14 cellular contexts compared by ENCODE assay signal in the genomic region with DNA sequence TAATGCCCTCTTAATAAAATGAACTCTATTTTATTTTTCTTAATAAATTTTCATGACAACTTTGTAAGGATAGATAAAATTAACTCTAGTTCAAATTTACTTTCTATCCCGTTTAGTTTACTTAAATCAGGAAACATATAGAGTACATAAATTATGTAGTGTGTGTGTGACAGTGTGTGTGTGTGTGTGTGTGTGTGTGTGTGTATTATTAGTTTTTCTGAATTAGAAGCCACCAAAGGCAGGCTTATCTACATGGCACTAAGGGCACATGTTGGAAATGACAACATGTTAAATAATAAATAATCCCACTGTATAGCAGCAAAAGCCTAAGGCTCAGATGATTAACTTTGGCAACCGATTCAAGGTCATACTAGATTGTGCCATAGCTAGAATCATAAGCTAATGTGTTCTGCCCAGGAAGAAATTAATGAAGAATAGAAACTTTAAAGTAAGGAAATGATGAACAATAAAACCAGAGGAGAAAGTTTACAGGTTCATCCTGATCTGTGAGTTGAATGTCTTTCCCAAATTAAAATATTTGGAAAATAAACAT. TPM values are rescaled to one million over a fixed set of nuclear protein-coding genes. Genes with fewer than 3 reads are reported as not detected.
DNase-seq lines count a peak whose midpoint lies in the region; ATAC-seq and TF ChIP-seq lines count a peak whose summit lies in the region.
"Had no signal": no experiment of that assay in that cellular context is flagged by ENCODE, and none has a peak within 500 bp of the region (broad histone marks: within the 10 kb centered on the region; RNA-seq: fewer than 3 reads in every experiment).

No MANE protein-coding gene starts in this region.

- peak overlapping the region; percentile 41 for H3K27ac Mint-ChIP-seq in activated naive CD8-positive, alpha-beta T cell
- H3K27ac Mint-ChIP-seq in activated naive CD8-positive, alpha-beta T cell treated with anti-CD3 and anti-CD28 coated beads for 36 hours, result no peak overlapping the region

- no peak for TF ChIP-seq CTCF in thyroid gland (IDR thresholded peaks at IDR 0.05)
- TF ChIP-seq CTCF in esophagus squamous epithelium (IDR thresholded peaks at IDR 0.05), result no peak
- no peak for TF ChIP-seq CTCF in tibial nerve (IDR thresholded peaks at IDR 0.05)

- no peak for DNase-seq in activated naive CD8-positive, alpha-beta T cell treated with anti-CD3 and anti-CD28 coated beads for 36 hours
- peak; percentile 20 for DNase-seq in SK-MEL-5 (ENCODE audit: low read depth, low spot score)
- peak; percentile 11 for DNase-seq in amniotic epithelial cell (ENCODE audit: low read depth)
- DNase-seq in thyroid gland, result no peak
- no peak for DNase-seq in esophagus squamous epithelium (lab: John Stamatoyannopoulos, UW)
- DNase-seq in tibial nerve (ENCODE audit: low spot score in 2 of 2), result no peak
- DNase-seq: AML-193; CD4-positive, CD25-positive, alpha-beta regulatory T cell; DMS53; HCEC 1CT had no signal

- H3K36me3 Mint-ChIP-seq in activated naive CD8-positive, alpha-beta T cell, result peaks cover 2% of the 10 kb centered on the region
- H3K36me3 Mint-ChIP-seq in activated naive CD8-positive, alpha-beta T cell treated with anti-CD3 and anti-CD28 coated beads for 36 hours, result no peaks in the 10 kb centered on the region
- H3K36me3 Mint-ChIP-seq: CD4-positive, CD25-positive, alpha-beta regulatory T cell had no signal

- H3K4me1 Mint-ChIP-seq in activated naive CD8-positive, alpha-beta T cell (ENCODE audit: low read depth), result peaks cover 5% of the 10 kb centered on the region
- H3K4me1 Mint-ChIP-seq in activated naive CD8-positive, alpha-beta T cell treated with anti-CD3 and anti-CD28 coated beads for 36 hours, result peaks cover 9% of the 10 kb centered on the region

- no peaks in the 10 kb centered on the region for H3K27me3 Mint-ChIP-seq in activated naive CD8-positive, alpha-beta T cell
- H3K27me3 Mint-ChIP-seq in activated naive CD8-positive, alpha-beta T cell treated with anti-CD3 and anti-CD28 coated beads for 36 hours, result no peaks in the 10 kb centered on the region
- H3K27me3 Mint-ChIP-seq: CD4-positive, CD25-positive, alpha-beta regulatory T cell had no signal

- in situ Hi-C loops in SK-MEL-5 (cut with HindIII; ENCODE audit: low pct_unique_long_range_greater_than_20kb, low sequenced_read_pairs), result no loop called here

- no peak for ATAC-seq in esophagus mucosa

- peak overlapping the region in 2 of 3 donors; percentile 31 to 63 for H3K27ac ChIP-seq in thyroid gland
- H3K27ac ChIP-seq in esophagus squamous epithelium, result no peak overlapping the region
- H3K27ac ChIP-seq in tibial nerve, result peak overlapping the region in 1 of 4 donors; percentile 0
- H3K27ac ChIP-seq: 22Rv1; BLaER1 treated with 17β-estradiol and CSF1 and Interleukin-3, amounts not matched to agents 10 nM and 100 nM had no signal

- TF ChIP-seq POLR2A in thyroid gland (IDR thresholded peaks at IDR 0.05) (no peak), esophagus squamous epithelium (IDR thresholded peaks at IDR 0.05) (no peak), tibial nerve (IDR thresholded peaks at IDR 0.05) (no peak)

- no peak for TF ChIP-seq EP300 in tibial nerve (IDR thresholded peaks at IDR 0.05)

- no peak overlapping the region for H3K4me3 Mint-ChIP-seq in activated naive CD8-positive, alpha-beta T cell
- no peak overlapping the region for H3K4me3 Mint-ChIP-seq in activated naive CD8-positive, alpha-beta T cell treated with anti-CD3 and anti-CD28 coated beads for 36 hours
- H3K4me3 Mint-ChIP-seq: CD4-positive, CD25-positive, alpha-beta regulatory T cell had no signal

- H3K4me1 ChIP-seq in thyroid gland (peaks cover 17 to 35% of the 10 kb centered on the region in 2 donors), esophagus squamous epithelium (peaks cover 0 to 28% (median 7%) of the 10 kb centered on the region in 3 donors), tibial nerve (peaks cover 0 to 48% (median 6%) of the 10 kb centered on the region in 4 donors)

- H3K4me3 ChIP-seq in thyroid gland (replicated peaks in 1 of 3), result no peak overlapping the region
- no peak overlapping the region for H3K4me3 ChIP-seq in esophagus squamous epithelium
- no peak overlapping the region for H3K4me3 ChIP-seq in tibial nerve
- H3K4me3 ChIP-seq: BLaER1 treated with 17β-estradiol and CSF1 and Interleukin-3, amounts not matched to agents 10 nM and 100 nM had no signal

- intact Hi-C loops in thyroid gland (cut with DNase I) (no loop called here), esophagus squamous epithelium (cut with DNase I) (no loop called here)

- H3K27me3 ChIP-seq in thyroid gland (no peaks in the 10 kb centered on the region), esophagus squamous epithelium (no peaks in the 10 kb centered on the region), tibial nerve (no peaks in the 10 kb centered on the region)
- H3K27me3 ChIP-seq: BLaER1 treated with 17β-estradiol and CSF1 and Interleukin-3, amounts not matched to agents 10 nM and 100 nM had no signal

- H3K36me3 ChIP-seq in thyroid gland, result no peaks in the 10 kb centered on the region
- H3K36me3 ChIP-seq in esophagus squamous epithelium, result peaks cover 0 to 13% (median 0%) of the 10 kb centered on the region in 3 donors
- peaks cover 0 to 9% (median 0%) of the 10 kb centered on the region in 3 donors for H3K36me3 ChIP-seq in tibial nerve

- H3K9me3 Mint-ChIP-seq in activated naive CD8-positive, alpha-beta T cell (ENCODE audit: low read depth), result no peaks in the 10 kb centered on the region
- H3K9me3 Mint-ChIP-seq in activated naive CD8-positive, alpha-beta T cell treated with anti-CD3 and anti-CD28 coated beads for 36 hours, result no peaks in the 10 kb centered on the region
- H3K9me3 Mint-ChIP-seq: CD4-positive, CD25-positive, alpha-beta regulatory T cell had no signal

- 80 to 84% methylated on average over 2 of the region's 2 CpGs for WGBS in thyroid gland, 2 donors
- WGBS in esophagus squamous epithelium, 2 donors, result 66 to 69% methylated on average over 2 of the region's 2 CpGs
- WGBS in tibial nerve, 2 donors, result 49 to 52% methylated on average over 2 of the region's 2 CpGs

- no peaks in the 10 kb centered on the region for H3K9me3 ChIP-seq in thyroid gland
- no peaks in the 10 kb centered on the region for H3K9me3 ChIP-seq in esophagus squamous epithelium
- no peaks in the 10 kb centered on the region for H3K9me3 ChIP-seq in tibial nerve
- H3K9me3 ChIP-seq: BLaER1 treated with 17β-estradiol and CSF1 and Interleukin-3, amounts not matched to agents 10 nM and 100 nM had no signal

RNA-seq across cellular contexts. Expression of a gene that starts 54.6 kb away (rescaled TPM):
- 1 to 10 TPM; 3.8 to 3.9 TPM for total RNA-seq in activated naive CD8-positive, alpha-beta T cell treated with anti-CD3 and anti-CD28 coated beads for 36 hours
- total RNA-seq in SK-MEL-5 (2014; rRNA removed; shearing (Covaris generic)), result 23.6 and 24.1 TPM in 2 replicates
- polyA plus RNA-seq in SK-MEL-5 (2015; cell fraction: cytosol; rRNA removed), result 25.3 and 35.6 TPM in 2 replicates
- 6.6 and 8.9 TPM in 2 replicates for polyA plus RNA-seq in SK-MEL-5 (2015; cell fraction: nucleus; rRNA removed)
- total RNA-seq in thyroid gland (100 to 1,000 TPM in 3 of 4 donors, 10 to 100 TPM in 1; 65.2 to 194 (median 138) TPM), esophagus squamous epithelium (10 to 100 TPM; 16.2 to 20.8 (median 18.0) TPM), tibial nerve (100 to 1,000 TPM in 1 of 4 donors, 10 to 100 TPM in 3; 62.1 to 113 (median 91.8) TPM), esophagus mucosa (9.8 TPM)

Comparison
In these comparisons a context has a peak if more than half of its experiments do, and no peak if none do; other contexts are left out.
1. DNase-seq: peak in SK-MEL-5 (single experiment) and amniotic epithelial cell (single experiment); none in activated naive CD8-positive, alpha-beta T cell treated with anti-CD3 and anti-CD28 coated beads for 36 hours (single experiment), thyroid gland (0 of 2), esophagus squamous epithelium (single experiment) and tibial nerve (0 of 2).
2. H3K27ac ChIP-seq: peak in thyroid gland (2 of 3); none in esophagus squamous epithelium (0 of 4).